Comparison of ENCODE assay signal across 22 cellular contexts in genomic region chr3:69746119-69746518, GRCh38. TPM values are rescaled to one million over a fixed set of nuclear protein-coding genes. Genes with fewer than 3 reads are reported as not detected.
DNase-seq lines count a peak whose midpoint lies in the region; ATAC-seq and TF ChIP-seq lines count a peak whose summit lies in the region.
"Had no signal": no experiment of that assay in that cellular context is flagged by ENCODE, and none has a peak within 500 bp of the region (broad histone marks: within the 10 kb centered on the region; RNA-seq: fewer than 3 reads in every experiment).

No MANE protein-coding gene starts in this region.

- no peak for TF ChIP-seq POLR2A in esophagus squamous epithelium (IDR thresholded peaks at IDR 0.05)
- no peak for TF ChIP-seq POLR2A in prostate gland (IDR thresholded peaks at IDR 0.05)

- DNase-seq in HCEC 1CT (peak; percentile 54), esophagus squamous epithelium (lab: John Stamatoyannopoulos, UW) (no peak), medulla oblongata (ENCODE audit: extremely low spot score) (peak; percentile 26), GM23248 (no peak), prostate gland (ENCODE audit: low spot score) (no peak)
- DNase-seq in stimulated activated CD4-positive, alpha-beta T cell treated with anti-CD3 and anti-CD28 coated beads, Interleukin-1b, Interleukin-23, amount 100 ng/mL, for 48 hours = no peak
- DNase-seq: activated CD8-positive, alpha-beta T cell treated with anti-CD3 and anti-CD28 coated beads for 36 hours; activated naive CD8-positive, alpha-beta T cell treated with anti-CD3 and anti-CD28 coated beads for 36 hours; activated T-cell treated with anti-CD3 and anti-CD28 coated beads, Interleukin-2, amount 50 U/mL, for 48 hours; central memory CD4-positive, alpha-beta T cell; COR-L47; KBM-7; midbrain; NCI-H1092; RPMI8226; T-cell had no signal

- H3K4me2 ChIP-seq in GM23248 (ENCODE audit: unreplicated experiment) = no peak overlapping the region
- H3K4me2 ChIP-seq: smooth muscle cell had no signal

- H3K27me3 ChIP-seq in esophagus squamous epithelium = no peaks in the 10 kb centered on the region
- no peaks in the 10 kb centered on the region for H3K27me3 ChIP-seq in subcutaneous abdominal adipose tissue (ENCODE audit: control insufficient read depth in 5 of 5, insufficient read depth in 4 of 5, low read length in 5 of 5)
- H3K27me3 ChIP-seq in GM23248 (replicated peaks; ENCODE audit: insufficient read depth) = peaks cover 4% of the 10 kb centered on the region; the same call in 1 of the 2 replicates
- no peaks in the 10 kb centered on the region for H3K27me3 ChIP-seq in prostate gland (replicated peaks; ENCODE audit: insufficient read depth)

- H3F3A ChIP-seq in GM23248 (ENCODE audit: insufficient read depth) = no peaks in the 10 kb centered on the region

- in situ Hi-C loops in GM23248 (cut with MboI) = no loop called here

- no peaks in the 10 kb centered on the region for H3K9me2 ChIP-seq in GM23248 (ENCODE audit: insufficient read depth)

- no peaks in the 10 kb centered on the region for H3K79me2 ChIP-seq in GM23248 (ENCODE audit: insufficient read depth)

- no peaks in the 10 kb centered on the region for H4K20me1 ChIP-seq in GM23248 (ENCODE audit: insufficient read depth)

- 33 to 76% methylated on average over 2 of the region's 2 CpGs for WGBS in esophagus squamous epithelium, 2 donors
- 34 to 40% methylated on average over 2 of the region's 2 CpGs for WGBS in GM23248 (ENCODE audit: low coverage in 1 of 2, low lambda C conversion rate in 2 of 2, missing lambda C conversion rate in 2 of 2), 2 experiments
- 66% methylated on average over 2 of the region's 2 CpGs for WGBS in prostate gland

- H3K36me3 ChIP-seq in esophagus squamous epithelium (no peaks in the 10 kb centered on the region), subcutaneous abdominal adipose tissue (ENCODE audit: control insufficient read depth in 5 of 5, insufficient read depth in 5 of 5, low read length in 5 of 5) (no peaks in the 10 kb centered on the region), GM23248 (ENCODE audit: low read depth) (no peaks in the 10 kb centered on the region), prostate gland (no peaks in the 10 kb centered on the region)
- H3K36me3 ChIP-seq: neutrophil had no signal

- no peak overlapping the region for H2AFZ ChIP-seq in GM23248

- peaks cover 6 to 86% (median 29%) of the 10 kb centered on the region in 3 donors for H3K4me1 ChIP-seq in esophagus squamous epithelium
- H3K4me1 ChIP-seq in subcutaneous abdominal adipose tissue (ENCODE audit: control insufficient read depth in 5 of 5, insufficient read depth in 5 of 5, low read length in 5 of 5) = peaks cover 0 to 75% (median 49%) of the 10 kb centered on the region in 5 donors
- no peaks in the 10 kb centered on the region for H3K4me1 ChIP-seq in GM23248 (ENCODE audit: insufficient read depth)
- no peaks in the 10 kb centered on the region for H3K4me1 ChIP-seq in prostate gland (replicated peaks)

- H3K9me3 ChIP-seq in esophagus squamous epithelium (no peaks in the 10 kb centered on the region), subcutaneous abdominal adipose tissue (ENCODE audit: control insufficient read depth in 5 of 5, low read length in 5 of 5) (no peaks in the 10 kb centered on the region), GM23248 (ENCODE audit: low read depth) (no peaks in the 10 kb centered on the region), prostate gland (no peaks in the 10 kb centered on the region)
- H3K9me3 ChIP-seq: neutrophil had no signal

- TF ChIP-seq CTCF in esophagus squamous epithelium (IDR thresholded peaks at IDR 0.05) (no peak), prostate gland (IDR thresholded peaks at IDR 0.05) (no peak)

- peak overlapping the region in 3 of 4 donors; percentile 57 to 81 (median 63) for H3K27ac ChIP-seq in esophagus squamous epithelium
- peak overlapping the region; percentile 6 for H3K27ac ChIP-seq in subcutaneous abdominal adipose tissue (ENCODE audit: low read depth, low read length)
- no peak overlapping the region for H3K27ac ChIP-seq in GM23248
- no peak overlapping the region for H3K27ac ChIP-seq in prostate gland
- H3K27ac ChIP-seq: neutrophil, VCaP had no signal

- intact Hi-C loops in esophagus squamous epithelium (cut with DNase I) (no loop called here), prostate gland (cut with DNase I) (no loop called here)

- peak overlapping the region in 1 of 4 donors; percentile 24 for H3K4me3 ChIP-seq in esophagus squamous epithelium
- H3K4me3 ChIP-seq in subcutaneous abdominal adipose tissue (ENCODE audit: low read depth in 1 of 5, low read length in 5 of 5) = peak overlapping the region in 1 of 5 donors; percentile 37
- no peak overlapping the region for H3K4me3 ChIP-seq in GM23248
- H3K4me3 ChIP-seq in prostate gland = no peak overlapping the region
- H3K4me3 ChIP-seq: smooth muscle cell had no signal

- no peak overlapping the region for H3K9ac ChIP-seq in subcutaneous abdominal adipose tissue (ENCODE audit: low read length in 5 of 5)
- no peak overlapping the region for H3K9ac ChIP-seq in GM23248

- no peak for ATAC-seq in HG02759 (IDR thresholded peaks at IDR 0.05; ENCODE audit: unreplicated experiment)
- ATAC-seq: activated CD8-positive, alpha-beta T cell treated with anti-CD3 and anti-CD28 coated beads for 36 hours; stimulated activated memory B cell treated with anti-CD40 and anti-IgM and Interleukin-4, amounts not matched to agents 10 μg/mL and 1 μg/mL and 100 μg/mL, for 72 hours; T-cell had no signal

RNA-seq across cellular contexts. Expression of gene MITF, which starts 6.9 kb away (rescaled TPM):
- total RNA-seq in esophagus squamous epithelium = 10 to 100 TPM in 2 of 4 donors, 1 to 10 TPM in 2; 1.6 to 22.5 (median 6.6) TPM
- 0.38 and 0.86 TPM in 2 replicates for total RNA-seq in GM23248 (2014; rRNA removed; shearing (Covaris generic))
- polyA plus RNA-seq in GM23248 (2016; fragmentation: Nextera tagmentation; extraction: Ambion mirVana) = 2.0 and 2.1 TPM in 2 replicates
- 10 to 100 TPM in 1 of 2 donors, 1 to 10 TPM in 1; 7.7 to 17.6 TPM for total RNA-seq in prostate gland
- total RNA-seq: activated CD8-positive, alpha-beta T cell treated with anti-CD3 and anti-CD28 coated beads for 36 hours had no signal

Comparison
In these comparisons a context has a peak if more than half of its experiments do, and no peak if none do; other contexts are left out.
1. DNase-seq: peak in HCEC 1CT (single experiment) and medulla oblongata (single experiment); none in esophagus squamous epithelium (single experiment), GM23248 (single experiment), prostate gland (single experiment) and stimulated activated CD4-positive, alpha-beta T cell treated with anti-CD3 and anti-CD28 coated beads, Interleukin-1b, Interleukin-23, amount 100 ng/mL, for 48 hours (single experiment).
2. H3K27ac ChIP-seq: peak in esophagus squamous epithelium (3 of 4) and subcutaneous abdominal adipose tissue (single experiment); none in GM23248 (single experiment) and prostate gland (0 of 2).